ENCODE assay signal across 25 cellular contexts in the genomic region with DNA sequence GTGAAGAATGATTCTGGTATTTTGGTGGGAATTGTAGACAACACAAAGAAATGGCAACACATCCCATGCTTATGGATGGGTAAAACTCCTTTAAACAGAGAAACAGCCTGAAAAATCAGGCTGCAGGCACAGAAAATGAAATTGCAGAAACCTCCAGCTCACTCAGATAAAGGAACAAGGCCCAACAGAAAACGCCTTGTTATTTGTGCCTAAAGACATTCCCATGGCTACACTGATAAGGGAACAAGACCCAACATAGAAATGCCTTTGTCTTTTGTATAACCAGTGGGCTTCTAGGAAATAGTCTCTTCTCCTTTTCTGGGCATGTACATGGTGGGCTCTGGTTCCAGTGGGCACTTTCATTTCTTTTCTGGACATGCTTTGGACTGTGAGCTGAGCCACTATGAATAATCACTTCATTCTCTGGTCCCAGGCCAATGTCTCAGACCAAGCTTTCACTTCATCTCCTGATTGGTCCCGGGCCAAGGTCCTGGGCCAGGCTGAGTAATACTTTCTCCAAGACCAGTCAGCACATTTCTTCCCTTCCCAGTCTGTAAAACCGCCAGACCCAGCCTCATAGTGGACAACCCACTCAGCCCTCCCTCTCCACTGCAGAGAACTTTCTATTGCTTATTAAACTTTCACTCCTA.
DNase-seq lines count a peak whose midpoint lies in the region; ATAC-seq and TF ChIP-seq lines count a peak whose summit lies in the region.
"Had no signal": no experiment of that assay in that cellular context is flagged by ENCODE, and none has a peak within 500 bp of the region (broad histone marks: within the 10 kb centered on the region; RNA-seq: fewer than 3 reads in every experiment).

No MANE protein-coding gene starts in this region.

- intact Hi-C loops in PC-3 (cut with micrococcal nuclease) (no loop called here), colonic mucosa (cut with DNase I) (no loop called here)

- H3K4me3 ChIP-seq in PC-3 (ENCODE audit: low read length), result no peak overlapping the region
- H3K4me3 ChIP-seq in fibroblast of mammary gland (ENCODE audit: control insufficient read depth, low read depth, low read length), result no peak overlapping the region
- H3K4me3 ChIP-seq in hepatocyte, result no peak overlapping the region
- no peak overlapping the region for H3K4me3 ChIP-seq in colonic mucosa
- H3K4me3 ChIP-seq: lower lobe of right lung had no signal

- POLR2A ChIA-PET in PC-3 (lab: Charles Lee; ENCODE audit: unreplicated experiment), result no interaction called here

- H3K4me2 ChIP-seq in PC-3 (ENCODE audit: low read length) (peak overlapping the region; percentile 22; the same call in 1 of the 2 replicates), hepatocyte (no peak overlapping the region)

- H3F3A ChIP-seq in PC-3 (ENCODE audit: low read length, unreplicated experiment), result no peaks in the 10 kb centered on the region

- peak overlapping the region; percentile 71 for H3K27ac ChIP-seq in PC-3 (ENCODE audit: low read length)
- H3K27ac ChIP-seq in hepatocyte, result no peak overlapping the region
- no peak overlapping the region for H3K27ac ChIP-seq in colonic mucosa
- H3K27ac ChIP-seq: epithelial cell of prostate, foreskin keratinocyte, lower lobe of right lung had no signal

- H4K20me1 ChIP-seq in PC-3 (ENCODE audit: low read length) (no peaks in the 10 kb centered on the region), hepatocyte (ENCODE audit: insufficient read depth, poor library complexity, severe bottlenecking) (no peaks in the 10 kb centered on the region)

- H3K79me2 ChIP-seq in PC-3 (ENCODE audit: low read length) (no peaks in the 10 kb centered on the region), hepatocyte (no peaks in the 10 kb centered on the region)

- peak; percentile 54 for ATAC-seq in PC-3
- ATAC-seq: foreskin keratinocyte; lower lobe of right lung; SK-N-SH treated with all-trans-retinoic acid at 6 μM for 48 hours; stimulated activated memory B cell treated with anti-CD40 and anti-IgM and Interleukin-4, amounts not matched to agents 10 μg/mL and 1 μg/mL and 100 μg/mL, for 72 hours had no signal

- H3K4me1 ChIP-seq in PC-3 (ENCODE audit: insufficient read depth, low read length), result peaks cover 9% of the 10 kb centered on the region
- no peaks in the 10 kb centered on the region for H3K4me1 ChIP-seq in hepatocyte (ENCODE audit: insufficient read depth)
- no peaks in the 10 kb centered on the region for H3K4me1 ChIP-seq in colonic mucosa
- H3K4me1 ChIP-seq: foreskin keratinocyte, lower lobe of right lung had no signal

- H3K9me2 ChIP-seq in PC-3 (replicated peaks; ENCODE audit: low read length) (no peaks in the 10 kb centered on the region), hepatocyte (replicated peaks; ENCODE audit: insufficient read depth) (no peaks in the 10 kb centered on the region)

- CTCF ChIA-PET in PC-3 (lab: Charles Lee), result no interaction called here

- H3K27me3 ChIP-seq in PC-3 (ENCODE audit: low read length), result no peaks in the 10 kb centered on the region
- no peaks in the 10 kb centered on the region for H3K27me3 ChIP-seq in hepatocyte
- no peaks in the 10 kb centered on the region for H3K27me3 ChIP-seq in colonic mucosa
- H3K27me3 ChIP-seq: foreskin keratinocyte had no signal

- BruUV-seq in PC-3 (replicated peaks; lab: Mats Ljungman, UMichigan), result no TSS peak

- 50% methylated on average over 3 of the region's 3 CpGs for WGBS in hepatocyte (ENCODE audit: low lambda C conversion rate, missing lambda C conversion rate)

- H3K9me3 ChIP-seq in PC-3 (ENCODE audit: low read length) (no peaks in the 10 kb centered on the region), hepatocyte (ENCODE audit: low read depth) (peaks cover 3% of the 10 kb centered on the region), colonic mucosa (no peaks in the 10 kb centered on the region)
- H3K9me3 ChIP-seq: lower lobe of right lung had no signal

- H3K36me3 ChIP-seq in PC-3 (ENCODE audit: low read depth, low read length) (no peaks in the 10 kb centered on the region), hepatocyte (replicated peaks; ENCODE audit: insufficient read depth, low read depth) (no peaks in the 10 kb centered on the region), colonic mucosa (no peaks in the 10 kb centered on the region)
- H3K36me3 ChIP-seq: lower lobe of right lung had no signal

- H2AFZ ChIP-seq in PC-3 (ENCODE audit: low read length), result no peak overlapping the region
- H2AFZ ChIP-seq in hepatocyte, result no peak overlapping the region

- no peak for TF ChIP-seq CTCF in PC-3 (conservative IDR thresholded peaks at IDR 0.05; ENCODE audit: low read depth, low read length)
- TF ChIP-seq CTCF in fibroblast of mammary gland (conservative IDR thresholded peaks at IDR 0.05; ENCODE audit: control insufficient read depth, insufficient read depth, low read depth, low read length), result no peak
- no peak for TF ChIP-seq CTCF in hepatocyte (IDR thresholded peaks at IDR 0.05; ENCODE audit: poor library complexity)
- no peak for TF ChIP-seq CTCF in colonic mucosa (IDR thresholded peaks at IDR 0.05)

- H3K9ac ChIP-seq in PC-3 (ENCODE audit: low read length), result no peak overlapping the region
- H3K9ac ChIP-seq in colonic mucosa (ENCODE audit: low read depth in 2 of 2, low read length in 2 of 2), result no peak overlapping the region

- DNase-seq in PC-3, result peak; percentile 68
- peak; percentile 15 for DNase-seq in fibroblast of mammary gland (ENCODE audit: low read depth)
- DNase-seq in hepatocyte (ENCODE audit: low spot score), result peak; percentile 12
- DNase-seq in stromal cell of bone marrow (ENCODE audit: low read depth), result peak; percentile 57
- DNase-seq in AG20443 (ENCODE audit: low spot score), result no peak
- no peak for DNase-seq in colonic mucosa
- DNase-seq in DMS114 treated with DMSO at 0.1 percent for 48 hours (lab: John Stamatoyannopoulos, UW; ENCODE audit: unreplicated experiment), result no peak
- DNase-seq in Kasumi-1 (lab: John Stamatoyannopoulos, UW), result no peak
- DNase-seq: activated CD4-positive, alpha-beta T cell treated with anti-CD3 and anti-CD28 coated beads for 48 hours; activated naive CD4-positive, alpha-beta T cell treated with Interleukin-2 at 50 U/mL for 16 hours; activated T-cell treated with anti-CD3 and anti-CD28 coated beads, Interleukin-2, amount 50 U/mL, for 48 hours; anterior cingulate cortex; foreskin keratinocyte; H9; Karpas-422; lower lobe of right lung; NCI-H1092; NCI-H187; NCI-H69; RPMI8226; small intestine; T-helper 2 cell had no signal

Comparison
In these comparisons a context has a peak if more than half of its experiments do, and no peak if none do; other contexts are left out.
1. DNase-seq: peak in PC-3 (single experiment), fibroblast of mammary gland (single experiment), hepatocyte (single experiment) and stromal cell of bone marrow (single experiment); none in AG20443 (single experiment), colonic mucosa (single experiment), DMS114 treated with DMSO at 0.1 percent for 48 hours (single experiment) and Kasumi-1 (0 of 2).